In the genomic region with DNA sequence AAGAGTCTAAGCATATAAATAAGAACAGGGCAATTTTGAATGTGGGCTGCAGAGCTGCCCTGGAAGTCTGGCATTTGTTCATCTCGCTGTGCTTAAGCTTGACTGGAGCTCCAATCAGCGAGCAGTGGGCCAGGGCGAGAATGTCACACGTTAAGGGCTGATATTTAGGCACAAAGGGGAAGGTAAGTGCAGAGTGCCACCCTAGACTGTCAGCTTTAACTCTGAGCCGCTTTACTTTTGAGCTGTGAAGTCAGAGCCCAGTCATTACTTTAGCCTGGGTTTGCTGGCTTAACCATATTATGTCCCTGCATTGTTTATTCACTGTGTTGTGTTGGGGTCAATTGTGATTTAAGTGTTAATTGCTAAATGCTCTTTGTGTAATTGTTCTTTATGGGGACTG, we compare ENCODE assay signal across 11 cellular contexts.
"Had no signal": no experiment of that assay in that cellular context is flagged by ENCODE, and none has a peak within 500 bp of the region (broad histone marks: within the 10 kb centered on the region; RNA-seq: fewer than 3 reads in every experiment).

No MANE protein-coding gene starts in this region.

- DNase-seq: activated B cell treated with CpG ODN at 0.5 μM for 24 hours; activated CD4-positive, alpha-beta T cell treated with anti-CD3 and anti-CD28 coated beads, Interleukin-2, amount 10 ng/mL, durations not matched to agents 24 days and 14 days; activated naive CD4-positive, alpha-beta T cell treated with Interleukin-2 at 50 U/mL for 16 hours; left colon; naive B cell; sigmoid colon; stimulated activated CD4-positive, alpha-beta T cell treated with anti-CD3 and anti-CD28 coated beads, Interleukin-2, amount 100 ng/mL, for 24 hours; stimulated activated naive CD4-positive, alpha-beta T cell; substantia nigra; transverse colon had no signal

- H3K9me3 ChIP-seq: sigmoid colon, transverse colon had no signal

- H3K4me3 ChIP-seq: lung, sigmoid colon, transverse colon had no signal

- ATAC-seq: left colon had no signal

- H3K27me3 ChIP-seq: sigmoid colon, transverse colon had no signal

- H3K27ac ChIP-seq: sigmoid colon, transverse colon had no signal

- H3K36me3 ChIP-seq: sigmoid colon, transverse colon had no signal
